21 cellular contexts compared by ENCODE assay signal in the genomic region with DNA sequence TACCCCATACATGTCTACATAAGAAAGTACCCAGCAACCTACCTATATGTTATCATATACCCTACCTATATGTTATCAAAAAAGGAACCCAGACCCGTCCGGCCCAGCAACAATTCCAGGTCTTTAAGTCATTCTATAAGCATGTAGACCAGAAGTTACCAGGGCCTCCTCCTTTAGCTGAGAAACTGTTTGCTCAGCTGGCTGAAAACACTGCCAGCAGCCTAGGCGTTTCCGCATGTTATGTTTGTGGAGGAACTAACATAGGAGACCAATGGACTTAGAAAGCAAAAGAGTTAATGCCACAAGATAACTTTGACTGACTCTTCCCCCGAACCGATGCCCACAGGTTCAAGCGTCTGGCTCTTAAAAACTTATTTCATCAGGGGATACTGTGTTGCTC. TPM values are rescaled to one million over a fixed set of nuclear protein-coding genes. Genes with fewer than 3 reads are reported as not detected.
DNase-seq lines count a peak whose midpoint lies in the region; ATAC-seq and TF ChIP-seq lines count a peak whose summit lies in the region.
"Had no signal": no experiment of that assay in that cellular context is flagged by ENCODE, and none has a peak within 500 bp of the region (broad histone marks: within the 10 kb centered on the region; RNA-seq: fewer than 3 reads in every experiment).

No MANE protein-coding gene starts in this region.

- peak overlapping the region in 3 of 4 donors; percentile 13 to 71 (median 52) for H3K27ac ChIP-seq in body of pancreas
- H3K27ac ChIP-seq: A549; BLaER1 treated with 17β-estradiol and CSF1 and Interleukin-3, amounts not matched to agents 10 nM and 100 nM; GM23248 had no signal

- peaks cover 34 to 43% of the 10 kb centered on the region in 2 donors for H3K27me3 Mint-ChIP-seq in stimulated activated naive B cell treated with anti-CD40 and anti-IgM and Interleukin-4, amounts not matched to agents 10 μg/mL and 1 μg/mL and 100 μg/mL, for 72 hours
- H3K27me3 Mint-ChIP-seq in activated T-helper 1 cell treated with anti-CD3 and anti-CD28 coated beads, Interleukin-12 subunit alpha, Interleukin-12 subunit beta, Interleukin-2, Interleukin-4 antibody, amounts not matched to agents 30 ng/mL and 10 ng/mL and 1 ng/mL, durations not matched to agents 14 hours and 24 hours and 36 hours (ENCODE audit: insufficient read depth): peaks cover 18% of the 10 kb centered on the region

- intact Hi-C loops in body of pancreas (cut with DNase I): no loop called here
- intact Hi-C loops in left colon (cut with DNase I, micrococcal nuclease): no loop called here
- intact Hi-C loops in activated T-helper 1 cell treated with anti-CD3 and anti-CD28 coated beads, Interleukin-12 subunit alpha, Interleukin-12 subunit beta, Interleukin-2, Interleukin-4 antibody, amounts not matched to agents 30 ng/mL and 10 ng/mL and 1 ng/mL, durations not matched to agents 14 hours and 24 hours and 36 hours (cut with micrococcal nuclease): no loop called here

- TF ChIP-seq POLR2A in body of pancreas (IDR thresholded peaks at IDR 0.05): no peak

- no peak overlapping the region for H3K4me3 Mint-ChIP-seq in stimulated activated naive B cell treated with anti-CD40 and anti-IgM and Interleukin-4, amounts not matched to agents 10 μg/mL and 1 μg/mL and 100 μg/mL, for 72 hours
- H3K4me3 Mint-ChIP-seq in activated T-helper 1 cell treated with anti-CD3 and anti-CD28 coated beads, Interleukin-12 subunit alpha, Interleukin-12 subunit beta, Interleukin-2, Interleukin-4 antibody, amounts not matched to agents 30 ng/mL and 10 ng/mL and 1 ng/mL, durations not matched to agents 14 hours and 24 hours and 36 hours: no peak overlapping the region
- H3K4me3 Mint-ChIP-seq: CD14-positive monocyte; CD4-positive, alpha-beta T cell; CD8-positive, alpha-beta memory T cell had no signal

- peaks cover 0 to 16% of the 10 kb centered on the region in 2 donors for H3K27me3 ChIP-seq in body of pancreas
- H3K27me3 ChIP-seq: BE2C; BLaER1 treated with 17β-estradiol and CSF1 and Interleukin-3, amounts not matched to agents 10 nM and 100 nM had no signal

- H3K9me3 Mint-ChIP-seq in stimulated activated naive B cell treated with anti-CD40 and anti-IgM and Interleukin-4, amounts not matched to agents 10 μg/mL and 1 μg/mL and 100 μg/mL, for 72 hours: peaks cover 16 to 32% of the 10 kb centered on the region in 2 donors
- peaks cover 40% of the 10 kb centered on the region for H3K9me3 Mint-ChIP-seq in activated T-helper 1 cell treated with anti-CD3 and anti-CD28 coated beads, Interleukin-12 subunit alpha, Interleukin-12 subunit beta, Interleukin-2, Interleukin-4 antibody, amounts not matched to agents 30 ng/mL and 10 ng/mL and 1 ng/mL, durations not matched to agents 14 hours and 24 hours and 36 hours

- DNase-seq in activated effector memory CD4-positive, alpha-beta T cell treated with anti-CD3 and anti-CD28 coated beads, Interleukin-2, amount 50 U/mL, for 16 hours: peak; percentile 42
- DNase-seq in activated effector memory CD4-positive, alpha-beta T cell treated with Interleukin-2 at 50 U/mL for 16 hours: no peak
- DNase-seq in body of pancreas (peak; percentile 41 to 79 (median 60)), left colon (peak in 1 of 2 donors; percentile 27)
- DNase-seq in stimulated activated naive B cell treated with anti-CD40 and anti-IgM and Interleukin-4, amounts not matched to agents 10 μg/mL and 1 μg/mL and 100 μg/mL, for 72 hours: no peak
- DNase-seq in activated T-helper 1 cell treated with anti-CD3 and anti-CD28 coated beads, Interleukin-12 subunit alpha, Interleukin-12 subunit beta, Interleukin-2, Interleukin-4 antibody, amounts not matched to agents 30 ng/mL and 10 ng/mL and 1 ng/mL, durations not matched to agents 14 hours and 24 hours and 36 hours (ENCODE audit: low spot score): no peak
- DNase-seq: 8988T; ACHN; AML-193; BE2C; CD4-positive, alpha-beta T cell; CD8-positive, alpha-beta memory T cell; DMS 273 treated with DMSO at 0.1 percent for 48 hours; DND-41; GM23248; H7; HCEC 1CT had no signal

- H3K4me1 ChIP-seq in body of pancreas: peaks cover 9% of the 10 kb centered on the region
- H3K4me1 ChIP-seq: A549; BE2C; BLaER1 treated with 17β-estradiol and CSF1 and Interleukin-3, amounts not matched to agents 10 nM and 100 nM had no signal

- H3K36me3 ChIP-seq in body of pancreas (replicated peaks in 1 of 2; ENCODE audit: insufficient read depth in 1 of 2, low read depth in 2 of 2): no peaks in the 10 kb centered on the region
- H3K36me3 ChIP-seq: BE2C; BLaER1 treated with 17β-estradiol and CSF1 and Interleukin-3, amounts not matched to agents 10 nM and 100 nM had no signal

- ATAC-seq in body of pancreas: peak; percentile 64
- peak; percentile 89 for ATAC-seq in left colon
- no peak for ATAC-seq in GM21447 (IDR thresholded peaks at IDR 0.05; ENCODE audit: unreplicated experiment)
- no peak for ATAC-seq in stimulated activated naive B cell treated with anti-CD40 and anti-IgM and Interleukin-4, amounts not matched to agents 10 μg/mL and 1 μg/mL and 100 μg/mL, for 72 hours (replicated peaks)
- ATAC-seq: A549 had no signal

- H3K27ac Mint-ChIP-seq in stimulated activated naive B cell treated with anti-CD40 and anti-IgM and Interleukin-4, amounts not matched to agents 10 μg/mL and 1 μg/mL and 100 μg/mL, for 72 hours: no peak overlapping the region
- no peak overlapping the region for H3K27ac Mint-ChIP-seq in activated T-helper 1 cell treated with anti-CD3 and anti-CD28 coated beads, Interleukin-12 subunit alpha, Interleukin-12 subunit beta, Interleukin-2, Interleukin-4 antibody, amounts not matched to agents 30 ng/mL and 10 ng/mL and 1 ng/mL, durations not matched to agents 14 hours and 24 hours and 36 hours
- H3K27ac Mint-ChIP-seq: CD14-positive monocyte; CD4-positive, alpha-beta T cell; CD8-positive, alpha-beta memory T cell had no signal

- TF ChIP-seq CTCF in body of pancreas (IDR thresholded peaks at IDR 0.05): no peak

- no peaks in the 10 kb centered on the region for H3K9me3 ChIP-seq in body of pancreas
- H3K9me3 ChIP-seq: BE2C had no signal

- no peak overlapping the region for H3K4me3 ChIP-seq in body of pancreas
- H3K4me3 ChIP-seq: A549; BLaER1 treated with 17β-estradiol and CSF1 and Interleukin-3, amounts not matched to agents 10 nM and 100 nM; GM23248 had no signal

- peaks cover 11 to 21% of the 10 kb centered on the region in 2 donors for H3K4me1 Mint-ChIP-seq in stimulated activated naive B cell treated with anti-CD40 and anti-IgM and Interleukin-4, amounts not matched to agents 10 μg/mL and 1 μg/mL and 100 μg/mL, for 72 hours
- peaks cover 12% of the 10 kb centered on the region for H3K4me1 Mint-ChIP-seq in activated T-helper 1 cell treated with anti-CD3 and anti-CD28 coated beads, Interleukin-12 subunit alpha, Interleukin-12 subunit beta, Interleukin-2, Interleukin-4 antibody, amounts not matched to agents 30 ng/mL and 10 ng/mL and 1 ng/mL, durations not matched to agents 14 hours and 24 hours and 36 hours (ENCODE audit: low read depth)

- peaks cover 7 to 17% of the 10 kb centered on the region in 2 donors for H3K36me3 Mint-ChIP-seq in stimulated activated naive B cell treated with anti-CD40 and anti-IgM and Interleukin-4, amounts not matched to agents 10 μg/mL and 1 μg/mL and 100 μg/mL, for 72 hours
- peaks cover 9% of the 10 kb centered on the region for H3K36me3 Mint-ChIP-seq in activated T-helper 1 cell treated with anti-CD3 and anti-CD28 coated beads, Interleukin-12 subunit alpha, Interleukin-12 subunit beta, Interleukin-2, Interleukin-4 antibody, amounts not matched to agents 30 ng/mL and 10 ng/mL and 1 ng/mL, durations not matched to agents 14 hours and 24 hours and 36 hours (ENCODE audit: low read depth)
- H3K36me3 Mint-ChIP-seq: CD14-positive monocyte had no signal

- WGBS in body of pancreas, 2 donors: 46 to 48% methylated on average over 7 of the region's 7 CpGs

RNA-seq across cellular contexts. Expression of gene ZNF678, which starts 7.1 kb away (rescaled TPM):
- total RNA-seq in body of pancreas: 10 to 100 TPM; 11.2 to 22.4 TPM
- 1 to 10 TPM; 6.7 to 9.2 TPM for total RNA-seq in left colon
- total RNA-seq in activated T-helper 1 cell treated with anti-CD3 and anti-CD28 coated beads, Interleukin-12 subunit alpha, Interleukin-12 subunit beta, Interleukin-2, Interleukin-4 antibody, amounts not matched to agents 30 ng/mL and 10 ng/mL and 1 ng/mL, durations not matched to agents 14 hours and 24 hours and 36 hours: 4.2 and 5.0 TPM in 2 replicates

Comparison
In these comparisons a context has a peak if more than half of its experiments do, and no peak if none do; other contexts are left out.
1. DNase-seq: peak in activated effector memory CD4-positive, alpha-beta T cell treated with anti-CD3 and anti-CD28 coated beads, Interleukin-2, amount 50 U/mL, for 16 hours (single experiment) and body of pancreas (4 of 4); none in activated effector memory CD4-positive, alpha-beta T cell treated with Interleukin-2 at 50 U/mL for 16 hours (single experiment), stimulated activated naive B cell treated with anti-CD40 and anti-IgM and Interleukin-4, amounts not matched to agents 10 μg/mL and 1 μg/mL and 100 μg/mL, for 72 hours (single experiment) and activated T-helper 1 cell treated with anti-CD3 and anti-CD28 coated beads, Interleukin-12 subunit alpha, Interleukin-12 subunit beta, Interleukin-2, Interleukin-4 antibody, amounts not matched to agents 30 ng/mL and 10 ng/mL and 1 ng/mL, durations not matched to agents 14 hours and 24 hours and 36 hours (single experiment).
2. ATAC-seq: peak in body of pancreas (single experiment) and left colon (single experiment); none in GM21447 (single experiment) and stimulated activated naive B cell treated with anti-CD40 and anti-IgM and Interleukin-4, amounts not matched to agents 10 μg/mL and 1 μg/mL and 100 μg/mL, for 72 hours (0 of 2).